In genomic region chr11:18490736-18491485, GRCh38 we compare ENCODE assay signal across 1 cellular context.
TF ChIP-seq lines count a peak whose summit lies in the region.

No MANE protein-coding gene starts in this region.

TF ChIP-seq in K562, 482 proteins besides CTCF, POLR2A, EP300 and RAD21 (continues in another document):
- TF ChIP-seq ZNF274 (IDR thresholded peaks at IDR 0.05; ENCODE audit: borderline replicate concordance, low read depth, low read length) (no peak), ZC3H8 (IDR thresholded peaks at IDR 0.05) (no peak), ZBTB7A (IDR thresholded peaks at IDR 0.05; ENCODE audit: borderline replicate concordance, control insufficient read depth, low read depth, low read length) (0 out of 2 replicates have a peak, but pooled peaks have one; percentile 40), ZNF3 (CRISPR knock-in tag; IDR thresholded peaks at IDR 0.05) (no peak), E2F5 (CRISPR knock-in tag; IDR thresholded peaks at IDR 0.05) (no peak), ID3 (CRISPR knock-in tag; IDR thresholded peaks at IDR 0.05) (no peak), ID3 (tag; IDR thresholded peaks at IDR 0.05) (peak; percentile 89), TEAD4 (IDR thresholded peaks at IDR 0.05; ENCODE audit: low read length) (peak; percentile 90), TEAD4 (CRISPR knock-in tag; IDR thresholded peaks at IDR 0.05; ENCODE audit: borderline replicate concordance) (no peak), ZEB2 (IDR thresholded peaks at IDR 0.05) (peak; percentile 81), RBM14 (IDR thresholded peaks at IDR 0.05; ENCODE audit: borderline replicate concordance, insufficient read depth, low read depth, low read length) (no peak), SLC30A9 (CRISPR knock-in tag; IDR thresholded peaks at IDR 0.05) (no peak), SNRNP70 (optimal IDR thresholded peaks at IDR 0.05; ENCODE audit: low read depth, low read length) (no peak), TBL1XR1 (IDR thresholded peaks at IDR 0.05; ENCODE audit: low read length in 2 of 2) (peak in 1 of 2 experiments; percentile 75; a peak in 1 of 4 replicates), ZFPM2 (CRISPR knock-in tag; IDR thresholded peaks at IDR 0.05) (no peak), HNRNPLL (IDR thresholded peaks at IDR 0.05; ENCODE audit: low read depth, low read length, poor library complexity, severe bottlenecking) (no peak), MYC (IDR thresholded peaks at IDR 0.05; ENCODE audit: low read depth, low read length) (peak; percentile 50; the same call in 1 of the 2 replicates), MYC (CRISPR knock-in tag; IDR thresholded peaks at IDR 0.05; ENCODE audit: borderline replicate concordance, low read depth) (no peak), PPARD (CRISPR knock-in tag; IDR thresholded peaks at IDR 0.05) (no peak), CTBP1 (IDR thresholded peaks at IDR 0.05; ENCODE audit: borderline replicate concordance) (peak; percentile 87), VEZF1 (CRISPR knock-in tag; IDR thresholded peaks at IDR 0.05) (peak; percentile 66), KLF16 (IDR thresholded peaks at IDR 0.05) (peak; percentile 78), NR2C2 (CRISPR knock-in tag; IDR thresholded peaks at IDR 0.05) (no peak), NR2C2 (tag; IDR thresholded peaks at IDR 0.05) (no peak), ZNF41 (CRISPR knock-in tag; conservative IDR thresholded peaks at IDR 0.05) (no peak), PHF21A (IDR thresholded peaks at IDR 0.05; ENCODE audit: borderline replicate concordance, low read depth) (no peak), EWSR1 (IDR thresholded peaks at IDR 0.05; ENCODE audit: borderline replicate concordance, low read depth, partially characterized antibody) (no peak), SOX6 (IDR thresholded peaks at IDR 0.05) (peak; percentile 67), KLF6 (CRISPR knock-in tag; IDR thresholded peaks at IDR 0.05; ENCODE audit: borderline replicate concordance) (no peak), PYGO2 (tag; IDR thresholded peaks at IDR 0.05) (no peak), CCNT2 (IDR thresholded peaks at IDR 0.05; ENCODE audit: borderline replicate concordance, extremely low read depth, insufficient read length, low read depth, low read length) (peak; percentile 42), RB1 (IDR thresholded peaks at IDR 0.05; ENCODE audit: low read depth) (no peak), RNF2 (IDR thresholded peaks at IDR 0.05) (no peak), ARID3A (IDR thresholded peaks at IDR 0.05; ENCODE audit: borderline replicate concordance, low read depth, low read length) (no peak), MBD1 (CRISPR knock-in tag; IDR thresholded peaks at IDR 0.05) (no peak), SMARCE1 (IDR thresholded peaks at IDR 0.05) (peak; percentile 43; the same call in 1 of the 2 replicates), ESRRA (IDR thresholded peaks at IDR 0.05; ENCODE audit: borderline replicate concordance, low read depth) (peak; percentile 61; the same call in 1 of the 2 replicates), NR2C1 (IDR thresholded peaks at IDR 0.05) (no peak), NR2C1 (tag; IDR thresholded peaks at IDR 0.05) (0 out of 2 replicates have a peak, but pooled peaks have one; percentile 20), FOXO4 (CRISPR knock-in tag; IDR thresholded peaks at IDR 0.05) (no peak), KDM1A (IDR thresholded peaks at IDR 0.05) (peak; percentile 98 to 99), NBN (IDR thresholded peaks at IDR 0.05; ENCODE audit: low read depth) (no peak), TCF3 (CRISPR knock-in tag; IDR thresholded peaks at IDR 0.05) (peak; percentile 93), HDAC1 (IDR thresholded peaks at IDR 0.05) (peak; percentile 23 to 95; a peak in 3 of 4 replicates), ZNF740 (CRISPR knock-in tag; IDR thresholded peaks at IDR 0.05) (peak; percentile 56), ZNF740 (tag; IDR thresholded peaks at IDR 0.05) (no peak), ZFX (CRISPR knock-in tag; IDR thresholded peaks at IDR 0.05) (no peak), ARNT (IDR thresholded peaks at IDR 0.05) (no peak), HDAC3 (IDR thresholded peaks at IDR 0.05; ENCODE audit: borderline replicate concordance, partially characterized antibody) (peak; percentile 77), HDAC2 (IDR thresholded peaks at IDR 0.05) (peak; percentile 90), RBM15 (IDR thresholded peaks at IDR 0.05; ENCODE audit: insufficient read depth, low read length) (no peak), CAMTA2 (CRISPR knock-in tag; conservative IDR thresholded peaks at IDR 0.05) (no peak), NFYB (IDR thresholded peaks at IDR 0.05; ENCODE audit: extremely low read depth, insufficient read length) (no peak), LEF1 (IDR thresholded peaks at IDR 0.05) (peak; percentile 34; the same call in 1 of the 2 replicates), NONO (IDR thresholded peaks at IDR 0.05; ENCODE audit: low read depth in 2 of 2, low read length in 1 of 2) (no peak), ZSCAN29 (IDR thresholded peaks at IDR 0.05) (no peak), L3MBTL2 (IDR thresholded peaks at IDR 0.05) (no peak), POLR2AphosphoS5 (IDR thresholded peaks at IDR 0.05; ENCODE audit: control insufficient read depth, insufficient read depth, low read depth, low read length) (peak; percentile 79; the same call in 1 of the 2 replicates), ZNF24 (IDR thresholded peaks at IDR 0.05) (no peak), TAF7 (tag; IDR thresholded peaks at IDR 0.05) (no peak), HMBOX1 (IDR thresholded peaks at IDR 0.05) (peak; percentile 92), NCOR1 (IDR thresholded peaks at IDR 0.05) (peak; percentile 86), NELFE (IDR thresholded peaks at IDR 0.05; ENCODE audit: insufficient read depth, insufficient read length) (no peak), MEIS2 (IDR thresholded peaks at IDR 0.05; ENCODE audit: partially characterized antibody) (peak; percentile 98), FOXK1 (CRISPR knock-in tag; IDR thresholded peaks at IDR 0.05; ENCODE audit: borderline replicate concordance) (no peak), THRA (IDR thresholded peaks at IDR 0.05) (no peak), CBFA2T2 (conservative IDR thresholded peaks at IDR 0.05) (peak; percentile 90), NFRKB (IDR thresholded peaks at IDR 0.05; ENCODE audit: low read depth) (no peak), PHB (CRISPR knock-in tag; IDR thresholded peaks at IDR 0.05) (no peak)
